In genomic region chr12:11758838-11759509, GRCh38 we compare ENCODE assay signal across 10 cellular contexts.
A peak's percentile ranks its signal among the peaks of the same experiment; 100 is the strongest.
DNase-seq lines count a peak whose midpoint lies in the region; ATAC-seq and TF ChIP-seq lines count a peak whose summit lies in the region.
"Had no signal": no experiment of that assay in that cellular context is flagged by ENCODE, and none has a peak within 500 bp of the region (broad histone marks: within the 10 kb centered on the region; RNA-seq: fewer than 3 reads in every experiment).

No MANE protein-coding gene starts in this region.

- H3K9me3 ChIP-seq in KOPT-K1 (ENCODE audit: insufficient read depth, low read length, poor library complexity, severe bottlenecking) (no peaks in the 10 kb centered on the region), stomach (no peaks in the 10 kb centered on the region)

- no peak overlapping the region for H3K27ac Mint-ChIP-seq in immature natural killer cell
- no peak overlapping the region for H3K27ac Mint-ChIP-seq in activated CD4-positive, alpha-beta T cell treated with anti-CD3 and anti-CD28 coated beads, Interleukin-2, amount 10 ng/mL, durations not matched to agents 7 days and 5 days
- no peak overlapping the region for H3K27ac Mint-ChIP-seq in activated naive CD4-positive, alpha-beta T cell treated with anti-CD3 and anti-CD28 coated beads, Interleukin-2, amount 50 U/mL, for 72 hours

- H3K36me3 ChIP-seq in KOPT-K1 (ENCODE audit: insufficient read depth, low read length), result peaks cover 12% of the 10 kb centered on the region; the same call in 1 of the 2 replicates
- H3K36me3 ChIP-seq in stomach, result peaks cover 0 to 27% (median 9%) of the 10 kb centered on the region in 4 donors

- CTCF ChIA-PET in activated CD4-positive, alpha-beta T cell treated with anti-CD3 and anti-CD28 coated beads, Interleukin-2, amount 10 ng/mL, durations not matched to agents 7 days and 5 days (lab: Charles Lee), result interaction anchor here (0.5 to 1.3 kb wide), 4 partner anchors 14 to 512 kb away, joined by 4 read pairs; no protein-coding TSS in a partner anchor

- H3K36me3 Mint-ChIP-seq in immature natural killer cell, result peaks cover 14 to 18% (median 17%) of the 10 kb centered on the region in 3 donors
- H3K36me3 Mint-ChIP-seq in activated CD4-positive, alpha-beta T cell treated with anti-CD3 and anti-CD28 coated beads, Interleukin-2, amount 10 ng/mL, durations not matched to agents 7 days and 5 days (ENCODE audit: low read depth), result peaks cover 42% of the 10 kb centered on the region
- peaks cover 15 to 63% of the 10 kb centered on the region in 2 donors for H3K36me3 Mint-ChIP-seq in activated naive CD4-positive, alpha-beta T cell treated with anti-CD3 and anti-CD28 coated beads, Interleukin-2, amount 50 U/mL, for 72 hours

- H3K9me3 Mint-ChIP-seq in immature natural killer cell, result no peaks in the 10 kb centered on the region
- no peaks in the 10 kb centered on the region for H3K9me3 Mint-ChIP-seq in activated CD4-positive, alpha-beta T cell treated with anti-CD3 and anti-CD28 coated beads, Interleukin-2, amount 10 ng/mL, durations not matched to agents 7 days and 5 days
- H3K9me3 Mint-ChIP-seq in activated naive CD4-positive, alpha-beta T cell treated with anti-CD3 and anti-CD28 coated beads, Interleukin-2, amount 50 U/mL, for 72 hours, result no peaks in the 10 kb centered on the region

- peaks cover 4 to 38% of the 10 kb centered on the region in 2 donors for H3K4me1 Mint-ChIP-seq in immature natural killer cell
- H3K4me1 Mint-ChIP-seq in activated CD4-positive, alpha-beta T cell treated with anti-CD3 and anti-CD28 coated beads, Interleukin-2, amount 10 ng/mL, durations not matched to agents 7 days and 5 days, result peaks cover 34% of the 10 kb centered on the region

- H3K27me3 ChIP-seq in stomach, result no peaks in the 10 kb centered on the region

- peak; percentile 29 for DNase-seq in glomerular endothelial cell (ENCODE audit: extremely low read depth, low read depth, low spot score)
- DNase-seq in stomach, result no peak
- DNase-seq in T1000 (lab: John Stamatoyannopoulos, UW), result no peak
- no peak for DNase-seq in immature natural killer cell
- no peak for DNase-seq in activated CD4-positive, alpha-beta T cell treated with anti-CD3 and anti-CD28 coated beads, Interleukin-2, amount 10 ng/mL, durations not matched to agents 7 days and 5 days
- no peak for DNase-seq in activated naive CD4-positive, alpha-beta T cell treated with anti-CD3 and anti-CD28 coated beads, Interleukin-2, amount 50 U/mL, for 72 hours (ENCODE audit: low spot score in 2 of 2)
- DNase-seq: mesendoderm had no signal

- peaks cover 0 to 2% (median 0%) of the 10 kb centered on the region in 3 donors for H3K27me3 Mint-ChIP-seq in immature natural killer cell (ENCODE audit: low read depth in 3 of 3)
- no peaks in the 10 kb centered on the region for H3K27me3 Mint-ChIP-seq in activated CD4-positive, alpha-beta T cell treated with anti-CD3 and anti-CD28 coated beads, Interleukin-2, amount 10 ng/mL, durations not matched to agents 7 days and 5 days

- TF ChIP-seq POLR2A in stomach (IDR thresholded peaks at IDR 0.05), result no peak

- H3K4me3 ChIP-seq in stomach, result no peak overlapping the region

- TF ChIP-seq CTCF in stomach (IDR thresholded peaks at IDR 0.05), result no peak

- TF ChIP-seq EP300 in stomach (IDR thresholded peaks at IDR 0.05), result peak; percentile 0

- H3K27ac ChIP-seq in KOPT-K1 (ENCODE audit: low read depth, low read length, poor library complexity, severe bottlenecking) (peak overlapping the region; percentile 79), stomach (peak overlapping the region in 4 of 5 donors; percentile 81 to 88 (median 83))
- H3K27ac ChIP-seq: HL-60 had no signal

- intact Hi-C loops in stomach (cut with DNase I; ENCODE audit: low total_unique reads), result no loop called here

- WGBS in stomach, 5 donors, result 40 to 60% (median 47%) methylated on average over 10 of the region's 10 CpGs

- H3K4me1 ChIP-seq in stomach, result peaks cover 33 to 81% (median 67%) of the 10 kb centered on the region in 4 donors

- POLR2A ChIA-PET in activated CD4-positive, alpha-beta T cell treated with anti-CD3 and anti-CD28 coated beads, Interleukin-2, amount 10 ng/mL, durations not matched to agents 7 days and 5 days (lab: Charles Lee), result no interaction called here

- no peak overlapping the region for H3K4me3 Mint-ChIP-seq in immature natural killer cell
- H3K4me3 Mint-ChIP-seq in activated CD4-positive, alpha-beta T cell treated with anti-CD3 and anti-CD28 coated beads, Interleukin-2, amount 10 ng/mL, durations not matched to agents 7 days and 5 days, result no peak overlapping the region

- peak; percentile 50 for ATAC-seq in GM19372 (IDR thresholded peaks at IDR 0.05; ENCODE audit: low read depth, unreplicated experiment)
- no peak for ATAC-seq in activated naive CD4-positive, alpha-beta T cell treated with anti-CD3 and anti-CD28 coated beads, Interleukin-2, amount 50 U/mL, for 72 hours
